ENCODE assay signal across 9 cellular contexts in genomic region chr17:28744802-28745051, GRCh38. TPM values are rescaled to one million over a fixed set of nuclear protein-coding genes. Genes with fewer than 3 reads are reported as not detected.
DNase-seq lines count a peak whose midpoint lies in the region; ATAC-seq and TF ChIP-seq lines count a peak whose summit lies in the region.
"Had no signal": no experiment of that assay in that cellular context is flagged by ENCODE, and none has a peak within 500 bp of the region (broad histone marks: within the 10 kb centered on the region; RNA-seq: fewer than 3 reads in every experiment).

No MANE protein-coding gene starts in this region.

- H3K4me1 ChIP-seq in KMS-11 (ENCODE audit: low read depth, poor library complexity, severe bottlenecking) = peaks cover 36% of the 10 kb centered on the region
- H3K4me1 ChIP-seq in mucosa of descending colon (ENCODE audit: low read depth) = peaks cover 49% of the 10 kb centered on the region

- TF ChIP-seq CTCF in 22Rv1 (IDR thresholded peaks at IDR 0.05) (no peak), KMS-11 (conservative IDR thresholded peaks at IDR 0.05; ENCODE audit: low read depth, low read length) (no peak), mucosa of descending colon (IDR thresholded peaks at IDR 0.05) (no peak)

- H3K79me2 ChIP-seq in KMS-11 (ENCODE audit: insufficient read depth, low read depth) = peaks cover 24% of the 10 kb centered on the region

- peak overlapping the region; percentile 93 for H3K4me2 ChIP-seq in KMS-11

- DNase-seq in caudate nucleus (lab: John Stamatoyannopoulos, UW) (no peak), mucosa of descending colon (no peak), DMS153 treated with DMSO at 0.1 percent for 48 hours (lab: John Stamatoyannopoulos, UW; ENCODE audit: unreplicated experiment) (no peak)
- DNase-seq: NK-92 treated with Interleukin-12 subunit alpha and Interleukin-12 subunit beta, amount 100 ng/mL, for 24 hours had no signal

- H4K20me1 ChIP-seq in KMS-11 (ENCODE audit: insufficient read depth) = 0 out of 2 replicates have a peak, but pooled peaks cover 4% of the 10 kb centered on the region

- peak overlapping the region; percentile 17; the same call in 1 of the 2 replicates for H2AFZ ChIP-seq in KMS-11 (ENCODE audit: low read depth)

- H3K9ac ChIP-seq in KMS-11 = peak overlapping the region; percentile 82

- no peaks in the 10 kb centered on the region for H3K27me3 ChIP-seq in KMS-11 (ENCODE audit: insufficient read depth, low read depth)

- ATAC-seq in mucosa of descending colon (no peak), GM18909 (IDR thresholded peaks at IDR 0.05; ENCODE audit: poor library complexity, unreplicated experiment) (no peak), GM21737 (IDR thresholded peaks at IDR 0.05; ENCODE audit: unreplicated experiment) (no peak), GM19351 (IDR thresholded peaks at IDR 0.05; ENCODE audit: unreplicated experiment) (no peak)

- H3K36me3 ChIP-seq in KMS-11 (ENCODE audit: insufficient read depth) (no peaks in the 10 kb centered on the region), mucosa of descending colon (ENCODE audit: low read depth) (no peaks in the 10 kb centered on the region)

- peak overlapping the region; percentile 96 for H3K27ac ChIP-seq in 22Rv1
- peak overlapping the region; percentile 62 for H3K27ac ChIP-seq in KMS-11
- peak overlapping the region; percentile 98 for H3K27ac ChIP-seq in caudate nucleus (ENCODE audit: low read depth, low read length)

- no peak overlapping the region for H3K4me3 ChIP-seq in KMS-11 (IDR thresholded peaks at IDR 0.05; ENCODE audit: insufficient read depth, low read depth, low read length)
- H3K4me3 ChIP-seq in mucosa of descending colon = peak overlapping the region; percentile 75

- no peaks in the 10 kb centered on the region for H3K9me3 ChIP-seq in mucosa of descending colon

- intact Hi-C loops in mucosa of descending colon (cut with DNase I, micrococcal nuclease) = no loop called here

RNA-seq across cellular contexts. Expression of gene TRAF4, which starts 0.9 kb away (rescaled TPM):
- 100 to 1,000 TPM in 2 of 3 donors, 10 to 100 TPM in 1; 66.0 to 166 (median 126) TPM for total RNA-seq in mucosa of descending colon

RNA-seq across cellular contexts. Expression of gene NEK8, which starts 16.1 kb away (rescaled TPM):
- total RNA-seq in mucosa of descending colon = 1 to 10 TPM; 3.4 to 7.9 (median 6.8) TPM

RNA-seq across cellular contexts. Expression of gene TLCD1, which starts 18.7 kb away (rescaled TPM):
- 10 to 100 TPM in 2 of 3 donors, 1 to 10 TPM in 1; 4.8 to 21.3 (median 16.8) TPM for total RNA-seq in mucosa of descending colon

RNA-seq across cellular contexts. Expression of gene RPL23A, which starts 24.9 kb away (rescaled TPM):
- 1,000 to 10,000 TPM; 1,144 to 1,252 (median 1,216) TPM for total RNA-seq in mucosa of descending colon

RNA-seq across cellular contexts. Expression of gene RAB34, which starts 27.1 kb away (rescaled TPM):
- 10 to 100 TPM in 2 of 3 donors, 1 to 10 TPM in 1; 6.5 to 74.4 (median 19.3) TPM for total RNA-seq in mucosa of descending colon
